8 cellular contexts compared by ENCODE assay signal in the genomic region with DNA sequence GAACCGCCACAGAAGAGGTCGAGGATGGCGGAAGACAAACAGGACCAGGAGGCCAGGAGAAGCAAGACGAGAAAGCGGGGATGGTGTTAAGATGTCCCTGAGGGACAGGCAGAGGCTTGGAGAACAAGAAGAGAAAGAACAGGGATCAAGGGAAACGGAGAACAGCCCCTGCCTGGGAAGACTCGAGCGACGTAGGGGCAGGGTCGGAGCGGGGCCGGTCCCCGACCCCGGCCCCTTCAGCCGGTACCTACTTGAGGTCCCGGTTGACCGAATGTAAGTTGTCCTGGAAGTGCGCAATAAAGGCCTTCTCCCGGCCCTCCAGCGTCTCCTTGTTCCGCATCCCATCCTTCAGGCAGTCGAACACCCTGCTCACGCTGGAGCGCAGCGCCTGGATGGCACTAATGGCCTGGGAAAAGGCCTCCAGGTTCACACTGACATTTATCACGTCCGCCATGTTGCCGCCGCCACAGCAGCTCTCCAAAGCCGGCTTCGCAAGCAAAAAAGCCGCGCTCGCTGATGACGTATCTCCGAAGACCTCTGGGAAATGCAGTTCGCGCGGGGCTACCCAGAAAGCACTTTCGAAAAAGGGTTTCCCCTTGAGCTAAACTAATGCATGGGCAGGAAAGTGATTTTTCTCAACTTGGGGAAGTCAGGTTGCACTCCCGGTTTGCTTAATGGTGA.
A peak's percentile ranks its signal among the peaks of the same experiment; 100 is the strongest.
DNase-seq lines count a peak whose midpoint lies in the region; ATAC-seq and TF ChIP-seq lines count a peak whose summit lies in the region.

A gene with protein sequence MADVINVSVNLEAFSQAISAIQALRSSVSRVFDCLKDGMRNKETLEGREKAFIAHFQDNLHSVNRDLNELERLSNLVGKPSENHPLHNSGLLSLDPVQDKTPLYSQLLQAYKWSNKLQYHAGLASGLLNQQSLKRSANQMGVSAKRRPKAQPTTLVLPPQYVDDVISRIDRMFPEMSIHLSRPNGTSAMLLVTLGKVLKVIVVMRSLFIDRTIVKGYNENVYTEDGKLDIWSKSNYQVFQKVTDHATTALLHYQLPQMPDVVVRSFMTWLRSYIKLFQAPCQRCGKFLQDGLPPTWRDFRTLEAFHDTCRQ (minus strand): TSS at position 477 of the 681 bp plus-strand sequence. CDS start 23 bp downstream, at position 454.

- peak within 1 kb of the TSS; percentile 74 for H3K9ac ChIP-seq in iPS-20b (ENCODE audit: low read depth, low read length)

- H3K4me1 ChIP-seq in iPS-20b (ENCODE audit: insufficient read depth, low read length): 0 out of 2 replicates have a peak, but pooled peaks cover 4% of the 10 kb centered on the region

- H3K27ac ChIP-seq in 22Rv1: peak within 1 kb of the TSS; percentile 33; the same call in 1 of the 2 replicates
- H3K27ac ChIP-seq in VCaP: peak within 1 kb of the TSS; percentile 75
- H3K27ac ChIP-seq in iPS-20b (ENCODE audit: low read length): no peak within 1 kb of the TSS
- H3K27ac ChIP-seq in skin epidermis: peak within 1 kb of the TSS in 20 of 21 experiments; percentile 54 to 92 (median 80)

- TF ChIP-seq CTCF in 22Rv1 (IDR thresholded peaks at IDR 0.05): no peak
- no peak for TF ChIP-seq CTCF in VCaP (conservative IDR thresholded peaks at IDR 0.05)

- DNase-seq in NCI-H2196 treated with DMSO at 0.1 percent for 48 hours (lab: John Stamatoyannopoulos, UW; ENCODE audit: unreplicated experiment): peak; percentile 82
- DNase-seq in T47D (ENCODE audit: low read depth in 1 of 2, low spot score in 1 of 2): peak; percentile 84 to 94

- ATAC-seq in GM18519 (IDR thresholded peaks at IDR 0.05; ENCODE audit: low FRiP score, unreplicated experiment) (peak; percentile 66), HG03103 (IDR thresholded peaks at IDR 0.05; ENCODE audit: low read depth, unreplicated experiment) (peak; percentile 77)

- in situ Hi-C loops in T47D (cut with HindIII; ENCODE audit: low pct_unique_long_range_greater_than_20kb, low sequenced_read_pairs): no loop called here

- peaks cover 27% of the 10 kb centered on the region for H3K36me3 ChIP-seq in iPS-20b (ENCODE audit: insufficient read depth, low read depth, low read length)

- H3K9me3 ChIP-seq in iPS-20b (ENCODE audit: insufficient read depth, low read depth, low read length): no peaks in the 10 kb centered on the region

- H3K4me3 ChIP-seq in iPS-20b (ENCODE audit: low read length) (peak within 1 kb of the TSS; percentile 84), skin epidermis (peak within 1 kb of the TSS; percentile 62 to 90 (median 77))

- H3K27me3 ChIP-seq in iPS-20b (ENCODE audit: insufficient read depth, low read length): no peaks in the 10 kb centered on the region
